8 cellular contexts compared by ENCODE assay signal in genomic region chr22:37777122-37777687, GRCh38. TPM values are rescaled to one million over a fixed set of nuclear protein-coding genes. Genes with fewer than 3 reads are reported as not detected.
DNase-seq lines count a peak whose midpoint lies in the region; ATAC-seq and TF ChIP-seq lines count a peak whose summit lies in the region.

No MANE protein-coding gene starts in this region.

- no peaks in the 10 kb centered on the region for H3K4me1 ChIP-seq in BE2C

- no peak for TF ChIP-seq POLR2A in GM18505 (IDR thresholded peaks at IDR 0.05; ENCODE audit: borderline replicate concordance, extremely low read depth, insufficient read depth, insufficient read length)

- no peaks in the 10 kb centered on the region for H3K9me3 Mint-ChIP-seq in T-cell

- H3K4me3 Mint-ChIP-seq in T-cell: no peak overlapping the region

- DNase-seq in BE2C (peak; percentile 45), T1000 (lab: John Stamatoyannopoulos, UW) (peak; percentile 80), kidney glomerular epithelial cell (lab: John Stamatoyannopoulos, UW) (peak; percentile 87), T-cell (no peak), SKM-1 treated with dmso at 0.1 percent for 144 hours (lab: John Stamatoyannopoulos, UW; ENCODE audit: unreplicated experiment) (no peak)

- no peaks in the 10 kb centered on the region for H3K36me3 ChIP-seq in BE2C

- H3K27ac Mint-ChIP-seq in T-cell: no peak overlapping the region

- CTCF ChIA-PET in T-cell (lab: Charles Lee): no interaction called here

- no peak overlapping the region for H3K4me3 ChIP-seq in BE2C (ENCODE audit: low read depth, low read length)

- no peaks in the 10 kb centered on the region for H3K27me3 Mint-ChIP-seq in T-cell

- ATAC-seq in GM21619 (IDR thresholded peaks at IDR 0.05; ENCODE audit: unreplicated experiment) (peak; percentile 61), GM18505 (IDR thresholded peaks at IDR 0.05; ENCODE audit: unreplicated experiment) (no peak), T-cell (replicated peaks in 1 of 4) (no peak), HG03432 (IDR thresholded peaks at IDR 0.05; ENCODE audit: unreplicated experiment) (no peak)

- no peaks in the 10 kb centered on the region for H3K27me3 ChIP-seq in BE2C

- POLR2A ChIA-PET in T-cell (lab: Charles Lee): no interaction called here

- H3K36me3 Mint-ChIP-seq in T-cell: peaks cover 12% of the 10 kb centered on the region

- no peaks in the 10 kb centered on the region for H3K9me3 ChIP-seq in BE2C

- H3K4me1 Mint-ChIP-seq in T-cell: no peaks in the 10 kb centered on the region

- TF ChIP-seq CTCF in BE2C (IDR thresholded peaks at IDR 0.05; ENCODE audit: low read depth, low read length): no peak

RNA-seq across cellular contexts. Expression of gene GCAT, which starts 30.5 kb away (rescaled TPM):
- polyA plus RNA-seq in BE2C (2012; ENCODE audit: insufficient read depth, insufficient read length, low read depth): 24.4 TPM
- 1 to 10 TPM; 1.2 to 3.5 (median 2.3) TPM for total RNA-seq in T-cell

RNA-seq across cellular contexts. Expression of gene GALR3, which starts 46.0 kb away (rescaled TPM):
- not detected for polyA plus RNA-seq in BE2C (2012; ENCODE audit: insufficient read depth, insufficient read length, low read depth)
- total RNA-seq in T-cell: not detected

Comparison
In these comparisons a context has a peak if more than half of its experiments do, and no peak if none do; other contexts are left out.
1. DNase-seq: peak in BE2C (single experiment), T1000 (single experiment) and kidney glomerular epithelial cell (single experiment); none in T-cell (0 of 34) and SKM-1 treated with dmso at 0.1 percent for 144 hours (single experiment).